In genomic region chr11:93169950-93170561, GRCh38 we compare ENCODE assay signal across 9 cellular contexts. TPM values are rescaled to one million over a fixed set of nuclear protein-coding genes. Genes with fewer than 3 reads are reported as not detected.
DNase-seq lines count a peak whose midpoint lies in the region; ATAC-seq, FAIRE-seq and TF ChIP-seq lines count a peak whose summit lies in the region.
"Had no signal": no experiment of that assay in that cellular context is flagged by ENCODE, and none has a peak within 500 bp of the region (broad histone marks: within the 10 kb centered on the region; RNA-seq: fewer than 3 reads in every experiment).

No MANE protein-coding gene starts in this region.

- peaks cover 0 to 22% (median 0%) of the 10 kb centered on the region in 4 experiments; a peak in 2 of 8 replicates for H3K36me3 ChIP-seq in H1 (ENCODE audit: control insufficient read depth in 2 of 4, insufficient read depth in 4 of 4, low read length in 3 of 4)

- H3K18ac ChIP-seq in H1 (ENCODE audit: extremely low read depth, low read length) = no peak overlapping the region

- CTCF ChIA-PET in H1 (lab: Charles Lee; ENCODE audit: partially characterized antibody) = interaction anchor here (0.6 to 2.4 kb wide), 16 partner anchors 8 to 282 kb away, joined by 3 to 14 read pairs (median 3); no protein-coding TSS in a partner anchor
- CTCF ChIA-PET in activated CD4-positive, alpha-beta memory T cell treated with anti-CD3 and anti-CD28 coated beads, Interleukin-2, amount 10 ng/mL, durations not matched to agents 7 days and 5 days (lab: Charles Lee) = interaction anchor here (1.1 to 1.2 kb wide), 2 partner anchors 160 to 229 kb away, joined by 3 to 4 read pairs; no protein-coding TSS in a partner anchor

- 77% methylated on average over 2 of the region's 2 CpGs; no CpG with 5 or more reads in 1 of the 2 experiments for WGBS in H1 (ENCODE audit: extremely low coverage in 1 of 2, insufficient coverage in 1 of 2, insufficient read length in 1 of 2, insufficient replicate concordance in 2 of 2, low coverage in 1 of 2, low lambda C conversion rate in 2 of 2, missing lambda C conversion rate in 1 of 2), 2 experiments

- H3K14ac ChIP-seq in H1 (ENCODE audit: insufficient read length) = no peak overlapping the region

- H4K5ac ChIP-seq in H1 (ENCODE audit: insufficient read length, low read depth, low read length) = no peak overlapping the region

- H3K4me3 ChIP-seq in H1 (ENCODE audit: extremely low read depth in 1 of 4, insufficient read depth in 2 of 4, low read depth in 3 of 4, low read length in 4 of 4) = no peak overlapping the region
- H3K4me3 ChIP-seq: BLaER1 treated with 17β-estradiol and CSF1 and Interleukin-3, amounts not matched to agents 10 nM and 100 nM had no signal

- H3K79me2 ChIP-seq in H1 (ENCODE audit: control insufficient read depth in 1 of 2, insufficient read depth in 2 of 2, low read length in 2 of 2) = no peaks in the 10 kb centered on the region

- H3K27me3 Mint-ChIP-seq in activated CD4-positive, alpha-beta memory T cell treated with anti-CD3 and anti-CD28 coated beads, Interleukin-2, amount 10 ng/mL, durations not matched to agents 7 days and 5 days = no peaks in the 10 kb centered on the region

- H3K36me3 Mint-ChIP-seq in activated CD4-positive, alpha-beta memory T cell treated with anti-CD3 and anti-CD28 coated beads, Interleukin-2, amount 10 ng/mL, durations not matched to agents 7 days and 5 days (ENCODE audit: low read depth) = peaks cover 3% of the 10 kb centered on the region

- no peak overlapping the region for H4K91ac ChIP-seq in H1 (replicated peaks; ENCODE audit: insufficient read length, low read length)

- no peak overlapping the region for H3K4me2 ChIP-seq in H1 (ENCODE audit: insufficient read depth in 1 of 2, low read depth in 2 of 2, low read length in 2 of 2)
- H3K4me2 ChIP-seq: BLaER1 treated with 17β-estradiol and CSF1 and Interleukin-3, amounts not matched to agents 10 nM and 100 nM had no signal

- no peak overlapping the region for H2BK15ac ChIP-seq in H1 (ENCODE audit: low read length)

- H2AFZ ChIP-seq in H1 (ENCODE audit: low read length) = no peak overlapping the region

- no peak for ATAC-seq in GM19035 (IDR thresholded peaks at IDR 0.05; ENCODE audit: unreplicated experiment)

- TF ChIP-seq POLR2A in H1 (IDR thresholded peaks at IDR 0.05; ENCODE audit: control extremely low read depth in 1 of 2, low read depth in 2 of 2, low read length in 2 of 2) = no peak

- H3K27ac Mint-ChIP-seq in activated CD4-positive, alpha-beta memory T cell treated with anti-CD3 and anti-CD28 coated beads, Interleukin-2, amount 10 ng/mL, durations not matched to agents 7 days and 5 days = no peak overlapping the region

- TF ChIP-seq CTCF in H1 (IDR thresholded peaks at IDR 0.05; ENCODE audit: control extremely low read depth in 1 of 3, insufficient read depth in 1 of 3, low read depth in 1 of 3, low read length in 3 of 3) = peak in 1 of 3 experiments; percentile 36; a peak in 2 of 4 replicates

- no peak overlapping the region for H4K8ac ChIP-seq in H1 (ENCODE audit: extremely low read depth, insufficient read depth, low read length)

- peaks cover 11% of the 10 kb centered on the region for H3K4me1 Mint-ChIP-seq in activated CD4-positive, alpha-beta memory T cell treated with anti-CD3 and anti-CD28 coated beads, Interleukin-2, amount 10 ng/mL, durations not matched to agents 7 days and 5 days

- H4K20me1 ChIP-seq in H1 (replicated peaks in 1 of 2; ENCODE audit: control insufficient read depth in 1 of 2, insufficient read depth in 2 of 2, low read length in 2 of 2) = no peaks in the 10 kb centered on the region
- H4K20me1 ChIP-seq: BLaER1 treated with 17β-estradiol and CSF1 and Interleukin-3, amounts not matched to agents 10 nM and 100 nM had no signal

- no peak overlapping the region for H3K23ac ChIP-seq in H1 (ENCODE audit: insufficient read length)

- no peak overlapping the region for H3K56ac ChIP-seq in H1 (replicated peaks; ENCODE audit: insufficient read length, low read depth, low read length)

- H3K27ac ChIP-seq in H1 (ENCODE audit: low read depth, low read length) = no peak overlapping the region
- H3K27ac ChIP-seq: BLaER1 treated with 17β-estradiol and CSF1 and Interleukin-3, amounts not matched to agents 10 nM and 100 nM had no signal

- no peaks in the 10 kb centered on the region for H3K27me3 ChIP-seq in H1 (replicated peaks in 1 of 4; ENCODE audit: control insufficient read depth in 3 of 4, extremely low read depth in 1 of 4, insufficient read depth in 3 of 4, low read length in 3 of 4)
- H3K27me3 ChIP-seq: BLaER1 treated with 17β-estradiol and CSF1 and Interleukin-3, amounts not matched to agents 10 nM and 100 nM had no signal

- FAIRE-seq in H1 (lab: Jason Lieb, UNC) = no peak

- TF ChIP-seq RAD21 in H1 (IDR thresholded peaks at IDR 0.05 in 1 of 2, conservative IDR thresholded peaks at IDR 0.05 in 1 of 2; ENCODE audit: low read depth in 2 of 2, low read length in 2 of 2) = peak; percentile 55 to 63

- no peak overlapping the region for H2BK12ac ChIP-seq in H1 (ENCODE audit: low read depth, low read length)

- H2AK5ac ChIP-seq in H1 (ENCODE audit: low read depth, low read length) = no peak overlapping the region

- H3K23me2 ChIP-seq in H1 (ENCODE audit: low read depth, low read length) = no peaks in the 10 kb centered on the region

- H2BK5ac ChIP-seq in H1 (ENCODE audit: low read depth, low read length) = no peak overlapping the region

- peak; percentile 10 for DNase-seq in NCI-H1436 (lab: John Stamatoyannopoulos, UW)
- no peak for DNase-seq in NCI-H1436 treated with DMSO at 0.1 percent for 48 hours (lab: John Stamatoyannopoulos, UW)
- peak; percentile 38 for DNase-seq in NCI-H1105 treated with DMSO at 0.1 percent for 48 hours (lab: John Stamatoyannopoulos, UW)
- no peak for DNase-seq in H1 (ENCODE audit: low read depth in 1 of 2, low spot score in 2 of 2)
- peak; percentile 34 for DNase-seq in pons (ENCODE audit: low spot score)
- DNase-seq in activated CD4-positive, alpha-beta memory T cell treated with anti-CD3 and anti-CD28 coated beads, Interleukin-2, amount 10 ng/mL, durations not matched to agents 7 days and 5 days = no peak
- no peak for DNase-seq in nucleus accumbens (lab: John Stamatoyannopoulos, UW)

- H2BK120ac ChIP-seq in H1 (replicated peaks; ENCODE audit: low read depth, low read length) = no peak overlapping the region

- TF ChIP-seq EP300 in H1 (IDR thresholded peaks at IDR 0.05; ENCODE audit: borderline replicate concordance in 1 of 2, low read depth in 2 of 2, low read length in 2 of 2) = no peak

- H3K79me1 ChIP-seq in H1 (ENCODE audit: low read depth, low read length) = no peaks in the 10 kb centered on the region

- H3K9ac ChIP-seq in H1 (replicated peaks in 1 of 4; ENCODE audit: extremely low read depth in 1 of 4, low read depth in 3 of 4, low read length in 3 of 4) = no peak overlapping the region
- H3K9ac ChIP-seq: BLaER1 treated with 17β-estradiol and CSF1 and Interleukin-3, amounts not matched to agents 10 nM and 100 nM had no signal

- POLR2A ChIA-PET in H1 (lab: Charles Lee; ENCODE audit: partially characterized antibody) = no interaction called here
- POLR2A ChIA-PET in activated CD4-positive, alpha-beta memory T cell treated with anti-CD3 and anti-CD28 coated beads, Interleukin-2, amount 10 ng/mL, durations not matched to agents 7 days and 5 days (lab: Charles Lee) = no interaction called here

- H3K4me3 Mint-ChIP-seq in activated CD4-positive, alpha-beta memory T cell treated with anti-CD3 and anti-CD28 coated beads, Interleukin-2, amount 10 ng/mL, durations not matched to agents 7 days and 5 days = no peak overlapping the region

- no peaks in the 10 kb centered on the region for H3K9me3 Mint-ChIP-seq in activated CD4-positive, alpha-beta memory T cell treated with anti-CD3 and anti-CD28 coated beads, Interleukin-2, amount 10 ng/mL, durations not matched to agents 7 days and 5 days

- no peaks in the 10 kb centered on the region for H3K4me1 ChIP-seq in H1 (replicated peaks in 1 of 4; ENCODE audit: control insufficient read depth in 3 of 4, insufficient read depth in 4 of 4, low read length in 3 of 4)

- no peak overlapping the region for H2BK20ac ChIP-seq in H1 (ENCODE audit: low read length)

- H3K4ac ChIP-seq in H1 (replicated peaks; ENCODE audit: insufficient read length, low read depth, low read length) = no peak overlapping the region

- H3K9me3 ChIP-seq in H1 (ENCODE audit: insufficient read depth in 2 of 2, low read depth in 1 of 2, low read length in 1 of 2) = no peaks in the 10 kb centered on the region
- H3K9me3 ChIP-seq: BLaER1 treated with 17β-estradiol and CSF1 and Interleukin-3, amounts not matched to agents 10 nM and 100 nM had no signal

TF ChIP-seq in H1, 55 proteins besides CTCF, POLR2A, EP300 and RAD21:
- no peak for TF ChIP-seq TCF12 (IDR thresholded peaks at IDR 0.05; ENCODE audit: low read depth, low read length)
- TF ChIP-seq POLR2AphosphoS5 (IDR thresholded peaks at IDR 0.05; ENCODE audit: low read depth, low read length) = no peak
- TF ChIP-seq CHD1 (IDR thresholded peaks at IDR 0.05; ENCODE audit: low read depth, low read length) = no peak
TF ChIP-seq in H1: peak in this region for 0.

RNA-seq across cellular contexts. Expression of gene SLC36A4, which starts 27.7 kb away (rescaled TPM):
- total RNA-seq in H1 (2021; fragmentation: NEBNext Ultra II Directional; extraction: Animal tissue kit (Norgen Biotek cat#: 25700)) = 22.7 and 24.4 TPM in 2 replicates
- 7.3 and 10.2 TPM in 2 replicates for polyA plus RNA-seq in H1 (2011; rRNA removed)
- 12.1 TPM for polyA plus RNA-seq in H1 (2011; cell fraction: cytosol; rRNA removed)
- polyA plus RNA-seq in H1 (2011; cell fraction: nucleus; rRNA removed) = 9.6 TPM
- polyA plus RNA-seq in H1 (2012, experiment 1 of 2) = 12.2 to 27.0 TPM (median 16.9 TPM) in 4 replicates
- polyA plus RNA-seq in H1 (2012, experiment 2 of 2) = 1.7 TPM
- polyA plus RNA-seq in H1 (2013, experiment 1 of 2) = 16.1 TPM
- 14.5 TPM for polyA plus RNA-seq in H1 (2013, experiment 2 of 2)
- 20.8 and 28.6 TPM in 2 replicates for polyA minus RNA-seq in H1 (2011; rRNA and poly(A)+ RNA removed)
- polyA minus RNA-seq in H1 (2011; cell fraction: cytosol; rRNA and poly(A)+ RNA removed) = 12.2 TPM
- polyA minus RNA-seq in H1 (2011; cell fraction: nucleus; rRNA and poly(A)+ RNA removed) = 54.2 TPM
- total RNA-seq in activated CD4-positive, alpha-beta memory T cell treated with anti-CD3 and anti-CD28 coated beads, Interleukin-2, amount 10 ng/mL, durations not matched to agents 7 days and 5 days = 10 to 100 TPM; 10.7 to 13.5 TPM

Comparison
In these comparisons a context has a peak if more than half of its experiments do, and no peak if none do; other contexts are left out.
1. DNase-seq: peak in NCI-H1436 (single experiment), NCI-H1105 treated with DMSO at 0.1 percent for 48 hours (single experiment) and pons (single experiment); none in NCI-H1436 treated with DMSO at 0.1 percent for 48 hours (single experiment), H1 (0 of 2), activated CD4-positive, alpha-beta memory T cell treated with anti-CD3 and anti-CD28 coated beads, Interleukin-2, amount 10 ng/mL, durations not matched to agents 7 days and 5 days (single experiment) and nucleus accumbens (0 of 56).